ENCODE assay signal across 8 cellular contexts in the genomic region with DNA sequence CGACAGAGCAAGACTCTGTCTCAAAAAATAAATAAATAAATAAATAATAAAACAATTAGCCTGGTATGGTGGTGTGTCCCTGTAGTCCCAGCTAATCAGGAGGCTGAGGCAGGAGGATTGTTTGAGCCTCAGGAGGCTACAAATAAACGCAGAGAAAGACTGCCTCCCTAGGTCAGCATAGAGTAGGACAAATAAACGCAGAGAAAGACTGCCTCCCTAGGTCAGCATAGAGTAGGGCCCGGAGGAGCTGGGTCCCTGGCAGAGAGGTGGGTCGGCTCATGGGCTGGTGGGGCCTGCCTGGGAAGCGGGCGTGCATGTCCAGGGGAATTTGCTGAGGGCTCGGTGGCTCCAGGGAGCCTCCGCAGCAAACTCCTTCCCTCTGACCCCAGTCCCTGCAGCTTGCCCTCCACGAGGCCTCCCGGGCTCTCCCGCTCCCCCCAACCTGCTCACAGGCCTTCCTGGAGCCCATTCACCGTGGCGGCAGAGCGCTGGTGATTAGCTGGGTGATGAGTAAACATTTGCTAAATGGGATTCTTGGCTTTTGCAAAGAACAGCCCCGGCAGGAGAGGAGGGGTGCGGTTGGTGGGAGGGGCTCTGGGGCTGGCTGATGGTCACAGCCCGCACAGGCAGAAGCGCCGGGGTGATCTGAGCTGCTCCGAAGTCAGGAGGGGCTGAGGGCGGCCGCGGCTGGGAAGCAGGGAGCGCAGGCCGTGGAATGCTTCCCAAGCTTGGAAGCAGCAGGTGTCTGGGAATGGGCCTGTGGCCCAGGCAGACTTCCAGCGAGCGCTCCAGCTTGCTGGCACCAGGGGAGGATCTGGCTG.
DNase-seq lines count a peak whose midpoint lies in the region; ATAC-seq, FAIRE-seq and TF ChIP-seq lines count a peak whose summit lies in the region.

No MANE protein-coding gene starts in this region.

- no peak overlapping the region for H3K9ac ChIP-seq in H1 (replicated peaks in 1 of 4; ENCODE audit: extremely low read depth in 1 of 4, low read depth in 3 of 4, low read length in 3 of 4)

- peak overlapping the region; percentile 38 for H4K5ac ChIP-seq in H1 (ENCODE audit: insufficient read length, low read depth, low read length)

- DNase-seq in COR-L47 (lab: John Stamatoyannopoulos, UW) (peak; percentile 69), NCI-H2081 treated with DMSO at 0.1 percent for 48 hours (lab: John Stamatoyannopoulos, UW) (peak; percentile 17), H1 (ENCODE audit: low read depth in 1 of 2, low spot score in 2 of 2) (peak in 1 of 2 experiments; percentile 73), midbrain (lab: John Stamatoyannopoulos, UW) (peak; percentile 28), tibial nerve (ENCODE audit: low spot score in 2 of 2) (no peak), frontal cortex (ENCODE audit: low spot score in 2 of 2) (no peak)
- no peak for DNase-seq in stimulated activated CD4-positive, alpha-beta T cell treated with anti-CD3 and anti-CD28 coated beads, Interleukin-1b, Interleukin-23, amount 100 ng/mL, for 48 hours

- TF ChIP-seq EP300 in H1 (IDR thresholded peaks at IDR 0.05; ENCODE audit: borderline replicate concordance in 1 of 2, low read depth in 2 of 2, low read length in 2 of 2) (no peak), tibial nerve (IDR thresholded peaks at IDR 0.05) (no peak)

- peak overlapping the region; percentile 90; the same call in 1 of the 2 replicates for H4K8ac ChIP-seq in H1 (ENCODE audit: extremely low read depth, insufficient read depth, low read length)

- H4K20me1 ChIP-seq in H1 (replicated peaks in 1 of 2; ENCODE audit: control insufficient read depth in 1 of 2, insufficient read depth in 2 of 2, low read length in 2 of 2), result no peaks in the 10 kb centered on the region

- peaks cover 0 to 3% (median 1%) of the 10 kb centered on the region in 4 experiments; a peak in 3 of 7 replicates for H3K4me1 ChIP-seq in H1 (replicated peaks in 1 of 4; ENCODE audit: control insufficient read depth in 3 of 4, insufficient read depth in 4 of 4, low read length in 3 of 4)
- H3K4me1 ChIP-seq in tibial nerve, result no peaks in the 10 kb centered on the region

- H3K4me2 ChIP-seq in H1 (ENCODE audit: insufficient read depth in 1 of 2, low read depth in 2 of 2, low read length in 2 of 2), result peak overlapping the region; percentile 54 to 60; a peak in 3 of 4 replicates

- CTCF ChIA-PET in H1 (lab: Charles Lee; ENCODE audit: partially characterized antibody), result interaction anchor here (0.6 to 4.3 kb wide), 19 partner anchors 9 to 233 kb away, joined by 3 to 18 read pairs (median 4); partner anchors contain the start of genes DPH1 and RTN4RL1

- ATAC-seq in HG02798 (IDR thresholded peaks at IDR 0.05; ENCODE audit: poor library complexity, unreplicated experiment), result no peak

- 0 out of 2 replicates have a peak, but pooled peaks cover 2% of the 10 kb centered on the region for H3K23me2 ChIP-seq in H1 (ENCODE audit: low read depth, low read length)

- H2BK5ac ChIP-seq in H1 (ENCODE audit: low read depth, low read length), result no peak overlapping the region

- no peak overlapping the region for H2BK20ac ChIP-seq in H1 (ENCODE audit: low read length)

- H2BK120ac ChIP-seq in H1 (replicated peaks; ENCODE audit: low read depth, low read length), result no peak overlapping the region

- TF ChIP-seq RAD21 in H1 (IDR thresholded peaks at IDR 0.05 in 1 of 2, conservative IDR thresholded peaks at IDR 0.05 in 1 of 2; ENCODE audit: low read depth in 2 of 2, low read length in 2 of 2), result peak in 1 of 2 experiments; percentile 39; a peak in 2 of 4 replicates

- no peak overlapping the region for H3K4ac ChIP-seq in H1 (replicated peaks; ENCODE audit: insufficient read length, low read depth, low read length)

- H3K9me3 ChIP-seq in H1 (ENCODE audit: insufficient read depth in 2 of 2, low read depth in 1 of 2, low read length in 1 of 2), result no peaks in the 10 kb centered on the region
- H3K9me3 ChIP-seq in tibial nerve, result no peaks in the 10 kb centered on the region

- no peak overlapping the region for H2AFZ ChIP-seq in H1 (ENCODE audit: low read length)

- H3K18ac ChIP-seq in H1 (ENCODE audit: extremely low read depth, low read length), result no peak overlapping the region; the same call in 1 of the 2 replicates

- H3K23ac ChIP-seq in H1 (ENCODE audit: insufficient read length), result no peak overlapping the region

- TF ChIP-seq CTCF in H1 (IDR thresholded peaks at IDR 0.05; ENCODE audit: control extremely low read depth in 1 of 3, insufficient read depth in 1 of 3, low read depth in 1 of 3, low read length in 3 of 3) (peak in 2 of 3 experiments; percentile 40 to 71; a peak in 3 of 4 replicates), tibial nerve (IDR thresholded peaks at IDR 0.05) (no peak)

- FAIRE-seq in H1 (lab: Jason Lieb, UNC) (no peak), frontal cortex (lab: Jason Lieb, UNC) (no peak)

- H2BK12ac ChIP-seq in H1 (ENCODE audit: low read depth, low read length), result no peak overlapping the region

- peak overlapping the region in 1 of 4 experiments; percentile 47; a peak in 2 of 8 replicates for H3K4me3 ChIP-seq in H1 (ENCODE audit: extremely low read depth in 1 of 4, insufficient read depth in 2 of 4, low read depth in 3 of 4, low read length in 4 of 4)
- H3K4me3 ChIP-seq in tibial nerve, result no peak overlapping the region

- POLR2A ChIA-PET in H1 (lab: Charles Lee; ENCODE audit: partially characterized antibody), result interaction anchor here (1.2 kb wide), 1 partner anchor 8 kb away, joined by 3 read pairs; no protein-coding TSS in a partner anchor

- TF ChIP-seq POLR2A in H1 (IDR thresholded peaks at IDR 0.05; ENCODE audit: control extremely low read depth in 1 of 2, low read depth in 2 of 2, low read length in 2 of 2) (no peak), tibial nerve (IDR thresholded peaks at IDR 0.05) (no peak)

- H3K79me1 ChIP-seq in H1 (ENCODE audit: low read depth, low read length), result no peaks in the 10 kb centered on the region

- H3K27ac ChIP-seq in H1 (ENCODE audit: low read depth, low read length) (no peak overlapping the region), tibial nerve (no peak overlapping the region)

- no peak overlapping the region for H3K14ac ChIP-seq in H1 (ENCODE audit: insufficient read length)

- H3K36me3 ChIP-seq in H1 (ENCODE audit: control insufficient read depth in 2 of 4, insufficient read depth in 4 of 4, low read length in 3 of 4) (no peaks in the 10 kb centered on the region), tibial nerve (peaks cover 0 to 9% (median 0%) of the 10 kb centered on the region in 3 donors)

- H3K27me3 ChIP-seq in H1 (replicated peaks in 1 of 4; ENCODE audit: control insufficient read depth in 3 of 4, extremely low read depth in 1 of 4, insufficient read depth in 3 of 4, low read length in 3 of 4) (peaks cover 0 to 6% (median 3%) of the 10 kb centered on the region in 4 experiments; a peak in 4 of 7 replicates), tibial nerve (peaks cover 0 to 19% of the 10 kb centered on the region in 2 donors)

- H3K79me2 ChIP-seq in H1 (ENCODE audit: control insufficient read depth in 1 of 2, insufficient read depth in 2 of 2, low read length in 2 of 2), result no peaks in the 10 kb centered on the region

- H4K91ac ChIP-seq in H1 (replicated peaks; ENCODE audit: insufficient read length, low read length), result no peak overlapping the region

- no peak overlapping the region for H3K56ac ChIP-seq in H1 (replicated peaks; ENCODE audit: insufficient read length, low read depth, low read length)

- 35% methylated on average over 28 of the region's 28 CpGs; no CpG with 5 or more reads in 1 of the 2 experiments for WGBS in H1 (ENCODE audit: extremely low coverage in 1 of 2, insufficient coverage in 1 of 2, insufficient read length in 1 of 2, insufficient replicate concordance in 2 of 2, low coverage in 1 of 2, low lambda C conversion rate in 2 of 2, missing lambda C conversion rate in 1 of 2), 2 experiments
- WGBS in tibial nerve, 2 donors, result 40 to 42% methylated on average over 25 to 28 of the region's 28 CpGs

- H2BK15ac ChIP-seq in H1 (ENCODE audit: low read length), result no peak overlapping the region

- H2AK5ac ChIP-seq in H1 (ENCODE audit: low read depth, low read length), result no peak overlapping the region

TF ChIP-seq in H1, 55 proteins besides CTCF, POLR2A, EP300 and RAD21 (continues in another document):
- TF ChIP-seq ZNF274 (IDR thresholded peaks at IDR 0.05; ENCODE audit: borderline replicate concordance, extremely low read depth, low read length) (no peak), CREB1 (IDR thresholded peaks at IDR 0.05) (no peak), JUN (IDR thresholded peaks at IDR 0.05; ENCODE audit: low read depth, low read length) (no peak), NRF1 (IDR thresholded peaks at IDR 0.05; ENCODE audit: low read depth, low read length) (no peak), PHF8 (conservative IDR thresholded peaks at IDR 0.05; ENCODE audit: low read depth, low read length) (no peak), KDM4A (IDR thresholded peaks at IDR 0.05; ENCODE audit: low read depth, low read length, severe bottlenecking) (peak; percentile 25), JUND (IDR thresholded peaks at IDR 0.05; ENCODE audit: low read length) (no peak), TBP (IDR thresholded peaks at IDR 0.05; ENCODE audit: low read depth, low read length) (0 out of 2 replicates have a peak, but pooled peaks have one; percentile 11), ASH2L (IDR thresholded peaks at IDR 0.05; ENCODE audit: low read length) (no peak), SUZ12 (IDR thresholded peaks at IDR 0.05; ENCODE audit: low read length) (no peak), RBBP5 (IDR thresholded peaks at IDR 0.05; ENCODE audit: borderline replicate concordance, low read depth, low read length) (no peak), RFX5 (IDR thresholded peaks at IDR 0.05; ENCODE audit: borderline replicate concordance, low read depth, low read length) (no peak), CHD1 (IDR thresholded peaks at IDR 0.05; ENCODE audit: low read depth, low read length) (no peak), TAF7 (optimal IDR thresholded peaks at IDR 0.05; ENCODE audit: borderline replicate concordance, low read depth, low read length) (no peak), GABPA (IDR thresholded peaks at IDR 0.05; ENCODE audit: borderline replicate concordance, insufficient read depth, low read length) (peak; percentile 32; the same call in 1 of the 2 replicates), EZH2 (IDR thresholded peaks at IDR 0.05; ENCODE audit: low read depth, low read length, severe bottlenecking) (no peak), E2F6 (IDR thresholded peaks at IDR 0.05) (no peak)
- TF ChIP-seq, protein P1, sequence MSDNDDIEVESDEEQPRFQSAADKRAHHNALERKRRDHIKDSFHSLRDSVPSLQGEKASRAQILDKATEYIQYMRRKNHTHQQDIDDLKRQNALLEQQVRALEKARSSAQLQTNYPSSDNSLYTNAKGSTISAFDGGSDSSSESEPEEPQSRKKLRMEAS (IDR thresholded peaks at IDR 0.05), result no peak

Comparison
In these comparisons a context has a peak if more than half of its experiments do, and no peak if none do; other contexts are left out.
1. DNase-seq: peak in COR-L47 (single experiment), NCI-H2081 treated with DMSO at 0.1 percent for 48 hours (single experiment) and midbrain (single experiment); none in tibial nerve (0 of 2), stimulated activated CD4-positive, alpha-beta T cell treated with anti-CD3 and anti-CD28 coated beads, Interleukin-1b, Interleukin-23, amount 100 ng/mL, for 48 hours (single experiment) and frontal cortex (0 of 2).
2. CTCF ChIP-seq: peak in H1 (2 of 3); none in tibial nerve (0 of 5).